ENCODE assay signal across 21 cellular contexts in the genomic region with DNA sequence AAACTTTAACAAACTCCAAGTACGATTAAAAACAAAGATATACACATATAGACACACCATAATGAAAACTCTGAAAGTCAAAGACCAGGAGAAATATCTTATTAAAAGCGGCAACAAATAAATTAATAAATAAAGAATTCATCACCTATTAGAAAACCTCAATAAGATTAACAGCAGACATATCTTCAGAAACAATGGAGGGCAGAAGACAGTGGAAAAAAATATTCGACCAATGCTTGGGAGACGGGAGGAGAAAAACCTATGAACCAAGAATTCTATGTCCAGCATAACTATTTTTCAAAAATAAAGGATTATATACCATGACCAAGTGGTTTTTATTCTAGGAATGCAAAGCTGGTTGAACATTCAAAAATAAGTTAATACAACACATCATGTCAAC.
"Had no signal": no experiment of that assay in that cellular context is flagged by ENCODE, and none has a peak within 500 bp of the region (broad histone marks: within the 10 kb centered on the region; RNA-seq: fewer than 3 reads in every experiment).

No MANE protein-coding gene starts in this region.

- FAIRE-seq: colon, endothelial cell of umbilical vein, keratinocyte had no signal

- H3K27ac Mint-ChIP-seq: dendritic cell treated with granulocyte-macrophage colony-stimulating factor and Interleukin-4, amounts not matched to agents 40 ng/mL and 50 ng/mL, for 4 days; naive thymus-derived CD4-positive, alpha-beta T cell had no signal

- H3K4me3 Mint-ChIP-seq: dendritic cell treated with granulocyte-macrophage colony-stimulating factor and Interleukin-4, amounts not matched to agents 40 ng/mL and 50 ng/mL, for 4 days; naive thymus-derived CD4-positive, alpha-beta T cell had no signal

- H3K4me1 Mint-ChIP-seq: naive thymus-derived CD4-positive, alpha-beta T cell had no signal

- H3K4me1 ChIP-seq: esophagus muscularis mucosa, gastrocnemius medialis, heart right ventricle, left lung, lower lobe of right lung had no signal

- H3K27ac ChIP-seq: coronary artery, esophagus muscularis mucosa, gastrocnemius medialis, heart right ventricle, left lung, lower lobe of right lung had no signal

- ATAC-seq: gastrocnemius medialis; heart right ventricle; left cardiac atrium; left lung; left ventricle myocardium superior; lower lobe of right lung; naive thymus-derived CD4-positive, alpha-beta T cell had no signal

- DNase-seq: effector memory CD4-positive, alpha-beta T cell; foreskin fibroblast; foreskin melanocyte; gastrocnemius medialis; glutamatergic neuron; head of caudate nucleus; heart right ventricle; hippocampal formation; left cardiac atrium; left lung; left ventricle myocardium superior; lower lobe of right lung; mesendoderm; midbrain; naive thymus-derived CD4-positive, alpha-beta T cell had no signal

- H3K4me3 ChIP-seq: coronary artery, esophagus muscularis mucosa, gastrocnemius medialis, heart right ventricle, left lung, lower lobe of right lung had no signal

- H3K36me3 ChIP-seq: esophagus muscularis mucosa, gastrocnemius medialis, heart right ventricle, left lung, lower lobe of right lung had no signal

- H3K27me3 Mint-ChIP-seq: dendritic cell treated with granulocyte-macrophage colony-stimulating factor and Interleukin-4, amounts not matched to agents 40 ng/mL and 50 ng/mL, for 4 days; naive thymus-derived CD4-positive, alpha-beta T cell had no signal

- H3K27me3 ChIP-seq: esophagus muscularis mucosa, gastrocnemius medialis, heart right ventricle, left lung had no signal
